Comparison of ENCODE assay signal across 1 cellular context in genomic region chr1:112849425-112849966, GRCh38.
TF ChIP-seq lines count a peak whose summit lies in the region.

No MANE protein-coding gene starts in this region.

TF ChIP-seq in WTC11, 78 proteins besides CTCF, POLR2A, EP300 and RAD21 (continued from another document and continues in another):
- TF ChIP-seq, protein P1, sequence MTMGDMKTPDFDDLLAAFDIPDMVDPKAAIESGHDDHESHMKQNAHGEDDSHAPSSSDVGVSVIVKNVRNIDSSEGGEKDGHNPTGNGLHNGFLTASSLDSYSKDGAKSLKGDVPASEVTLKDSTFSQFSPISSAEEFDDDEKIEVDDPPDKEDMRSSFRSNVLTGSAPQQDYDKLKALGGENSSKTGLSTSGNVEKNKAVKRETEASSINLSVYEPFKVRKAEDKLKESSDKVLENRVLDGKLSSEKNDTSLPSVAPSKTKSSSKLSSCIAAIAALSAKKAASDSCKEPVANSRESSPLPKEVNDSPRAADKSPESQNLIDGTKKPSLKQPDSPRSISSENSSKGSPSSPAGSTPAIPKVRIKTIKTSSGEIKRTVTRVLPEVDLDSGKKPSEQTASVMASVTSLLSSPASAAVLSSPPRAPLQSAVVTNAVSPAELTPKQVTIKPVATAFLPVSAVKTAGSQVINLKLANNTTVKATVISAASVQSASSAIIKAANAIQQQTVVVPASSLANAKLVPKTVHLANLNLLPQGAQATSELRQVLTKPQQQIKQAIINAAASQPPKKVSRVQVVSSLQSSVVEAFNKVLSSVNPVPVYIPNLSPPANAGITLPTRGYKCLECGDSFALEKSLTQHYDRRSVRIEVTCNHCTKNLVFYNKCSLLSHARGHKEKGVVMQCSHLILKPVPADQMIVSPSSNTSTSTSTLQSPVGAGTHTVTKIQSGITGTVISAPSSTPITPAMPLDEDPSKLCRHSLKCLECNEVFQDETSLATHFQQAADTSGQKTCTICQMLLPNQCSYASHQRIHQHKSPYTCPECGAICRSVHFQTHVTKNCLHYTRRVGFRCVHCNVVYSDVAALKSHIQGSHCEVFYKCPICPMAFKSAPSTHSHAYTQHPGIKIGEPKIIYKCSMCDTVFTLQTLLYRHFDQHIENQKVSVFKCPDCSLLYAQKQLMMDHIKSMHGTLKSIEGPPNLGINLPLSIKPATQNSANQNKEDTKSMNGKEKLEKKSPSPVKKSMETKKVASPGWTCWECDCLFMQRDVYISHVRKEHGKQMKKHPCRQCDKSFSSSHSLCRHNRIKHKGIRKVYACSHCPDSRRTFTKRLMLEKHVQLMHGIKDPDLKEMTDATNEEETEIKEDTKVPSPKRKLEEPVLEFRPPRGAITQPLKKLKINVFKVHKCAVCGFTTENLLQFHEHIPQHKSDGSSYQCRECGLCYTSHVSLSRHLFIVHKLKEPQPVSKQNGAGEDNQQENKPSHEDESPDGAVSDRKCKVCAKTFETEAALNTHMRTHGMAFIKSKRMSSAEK (CRISPR knock-in tag; IDR thresholded peaks at IDR 0.05; ENCODE audit: borderline replicate concordance) = no peak; the same call in 1 of the 2 replicates
- TF ChIP-seq ZNF263 (CRISPR knock-in tag; IDR thresholded peaks at IDR 0.05; ENCODE audit: low read depth) (no peak), ZNF219 (CRISPR knock-in tag; IDR thresholded peaks at IDR 0.05; ENCODE audit: borderline replicate concordance) (0 out of 2 replicates have a peak, but pooled peaks have one; percentile 83), PRRX2 (CRISPR knock-in tag; IDR thresholded peaks at IDR 0.05) (no peak), JAZF1 (CRISPR knock-in tag; IDR thresholded peaks at IDR 0.05) (no peak), E2F1 (CRISPR knock-in tag; IDR thresholded peaks at IDR 0.05) (peak; percentile 84; the same call in 1 of the 2 replicates), SOX15 (CRISPR knock-in tag; IDR thresholded peaks at IDR 0.05) (no peak), KAT7 (CRISPR knock-in tag; IDR thresholded peaks at IDR 0.05; ENCODE audit: borderline replicate concordance) (0 out of 2 replicates have a peak, but pooled peaks have one; percentile 47), CBFB (CRISPR knock-in tag; IDR thresholded peaks at IDR 0.05; ENCODE audit: low read depth) (peak; percentile 26; the same call in 1 of the 2 replicates), RORB (CRISPR knock-in tag; IDR thresholded peaks at IDR 0.05) (no peak), MLX (CRISPR knock-in tag; IDR thresholded peaks at IDR 0.05) (no peak), TCF7 (CRISPR knock-in tag; IDR thresholded peaks at IDR 0.05; ENCODE audit: low read depth) (no peak), SMAD3 (CRISPR knock-in tag; IDR thresholded peaks at IDR 0.05; ENCODE audit: borderline replicate concordance) (0 out of 2 replicates have a peak, but pooled peaks have one; percentile 86), MAX (CRISPR knock-in tag; IDR thresholded peaks at IDR 0.05) (peak; percentile 97), SP1 (CRISPR knock-in tag; conservative IDR thresholded peaks at IDR 0.05) (no peak), TEAD4 (CRISPR knock-in tag; IDR thresholded peaks at IDR 0.05) (no peak), TEAD1 (CRISPR knock-in tag; IDR thresholded peaks at IDR 0.05) (peak; percentile 85), NFE2L1 (CRISPR knock-in tag; IDR thresholded peaks at IDR 0.05) (no peak), ELF4 (CRISPR knock-in tag; IDR thresholded peaks at IDR 0.05; ENCODE audit: low read depth) (no peak), USF1 (CRISPR knock-in tag; IDR thresholded peaks at IDR 0.05) (peak; percentile 75), NR1H2 (CRISPR knock-in tag; IDR thresholded peaks at IDR 0.05) (no peak), ESRRA (CRISPR knock-in tag; IDR thresholded peaks at IDR 0.05; ENCODE audit: borderline replicate concordance) (0 out of 2 replicates have a peak, but pooled peaks have one; percentile 30), ZNF512 (CRISPR knock-in tag; IDR thresholded peaks at IDR 0.05; ENCODE audit: borderline replicate concordance) (no peak), CREM (CRISPR knock-in tag; IDR thresholded peaks at IDR 0.05) (no peak), FOXP4 (CRISPR knock-in tag; IDR thresholded peaks at IDR 0.05) (peak; percentile 96), GTF2I (CRISPR knock-in tag; conservative IDR thresholded peaks at IDR 0.05) (no peak)
- TF ChIP-seq, protein P2, sequence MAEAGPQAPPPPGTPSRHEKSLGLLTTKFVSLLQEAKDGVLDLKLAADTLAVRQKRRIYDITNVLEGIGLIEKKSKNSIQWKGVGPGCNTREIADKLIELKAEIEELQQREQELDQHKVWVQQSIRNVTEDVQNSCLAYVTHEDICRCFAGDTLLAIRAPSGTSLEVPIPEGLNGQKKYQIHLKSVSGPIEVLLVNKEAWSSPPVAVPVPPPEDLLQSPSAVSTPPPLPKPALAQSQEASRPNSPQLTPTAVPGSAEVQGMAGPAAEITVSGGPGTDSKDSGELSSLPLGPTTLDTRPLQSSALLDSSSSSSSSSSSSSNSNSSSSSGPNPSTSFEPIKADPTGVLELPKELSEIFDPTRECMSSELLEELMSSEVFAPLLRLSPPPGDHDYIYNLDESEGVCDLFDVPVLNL (CRISPR knock-in tag; IDR thresholded peaks at IDR 0.05; ENCODE audit: borderline replicate concordance, low read depth) = no peak
- TF ChIP-seq, protein P3, sequence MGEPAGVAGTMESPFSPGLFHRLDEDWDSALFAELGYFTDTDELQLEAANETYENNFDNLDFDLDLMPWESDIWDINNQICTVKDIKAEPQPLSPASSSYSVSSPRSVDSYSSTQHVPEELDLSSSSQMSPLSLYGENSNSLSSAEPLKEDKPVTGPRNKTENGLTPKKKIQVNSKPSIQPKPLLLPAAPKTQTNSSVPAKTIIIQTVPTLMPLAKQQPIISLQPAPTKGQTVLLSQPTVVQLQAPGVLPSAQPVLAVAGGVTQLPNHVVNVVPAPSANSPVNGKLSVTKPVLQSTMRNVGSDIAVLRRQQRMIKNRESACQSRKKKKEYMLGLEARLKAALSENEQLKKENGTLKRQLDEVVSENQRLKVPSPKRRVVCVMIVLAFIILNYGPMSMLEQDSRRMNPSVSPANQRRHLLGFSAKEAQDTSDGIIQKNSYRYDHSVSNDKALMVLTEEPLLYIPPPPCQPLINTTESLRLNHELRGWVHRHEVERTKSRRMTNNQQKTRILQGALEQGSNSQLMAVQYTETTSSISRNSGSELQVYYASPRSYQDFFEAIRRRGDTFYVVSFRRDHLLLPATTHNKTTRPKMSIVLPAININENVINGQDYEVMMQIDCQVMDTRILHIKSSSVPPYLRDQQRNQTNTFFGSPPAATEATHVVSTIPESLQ (CRISPR knock-in tag; IDR thresholded peaks at IDR 0.05) = no peak
- TF ChIP-seq, protein P4, sequence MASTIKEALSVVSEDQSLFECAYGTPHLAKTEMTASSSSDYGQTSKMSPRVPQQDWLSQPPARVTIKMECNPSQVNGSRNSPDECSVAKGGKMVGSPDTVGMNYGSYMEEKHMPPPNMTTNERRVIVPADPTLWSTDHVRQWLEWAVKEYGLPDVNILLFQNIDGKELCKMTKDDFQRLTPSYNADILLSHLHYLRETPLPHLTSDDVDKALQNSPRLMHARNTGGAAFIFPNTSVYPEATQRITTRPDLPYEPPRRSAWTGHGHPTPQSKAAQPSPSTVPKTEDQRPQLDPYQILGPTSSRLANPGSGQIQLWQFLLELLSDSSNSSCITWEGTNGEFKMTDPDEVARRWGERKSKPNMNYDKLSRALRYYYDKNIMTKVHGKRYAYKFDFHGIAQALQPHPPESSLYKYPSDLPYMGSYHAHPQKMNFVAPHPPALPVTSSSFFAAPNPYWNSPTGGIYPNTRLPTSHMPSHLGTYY (CRISPR knock-in tag; IDR thresholded peaks at IDR 0.05) = no peak
- TF ChIP-seq, protein P5, sequence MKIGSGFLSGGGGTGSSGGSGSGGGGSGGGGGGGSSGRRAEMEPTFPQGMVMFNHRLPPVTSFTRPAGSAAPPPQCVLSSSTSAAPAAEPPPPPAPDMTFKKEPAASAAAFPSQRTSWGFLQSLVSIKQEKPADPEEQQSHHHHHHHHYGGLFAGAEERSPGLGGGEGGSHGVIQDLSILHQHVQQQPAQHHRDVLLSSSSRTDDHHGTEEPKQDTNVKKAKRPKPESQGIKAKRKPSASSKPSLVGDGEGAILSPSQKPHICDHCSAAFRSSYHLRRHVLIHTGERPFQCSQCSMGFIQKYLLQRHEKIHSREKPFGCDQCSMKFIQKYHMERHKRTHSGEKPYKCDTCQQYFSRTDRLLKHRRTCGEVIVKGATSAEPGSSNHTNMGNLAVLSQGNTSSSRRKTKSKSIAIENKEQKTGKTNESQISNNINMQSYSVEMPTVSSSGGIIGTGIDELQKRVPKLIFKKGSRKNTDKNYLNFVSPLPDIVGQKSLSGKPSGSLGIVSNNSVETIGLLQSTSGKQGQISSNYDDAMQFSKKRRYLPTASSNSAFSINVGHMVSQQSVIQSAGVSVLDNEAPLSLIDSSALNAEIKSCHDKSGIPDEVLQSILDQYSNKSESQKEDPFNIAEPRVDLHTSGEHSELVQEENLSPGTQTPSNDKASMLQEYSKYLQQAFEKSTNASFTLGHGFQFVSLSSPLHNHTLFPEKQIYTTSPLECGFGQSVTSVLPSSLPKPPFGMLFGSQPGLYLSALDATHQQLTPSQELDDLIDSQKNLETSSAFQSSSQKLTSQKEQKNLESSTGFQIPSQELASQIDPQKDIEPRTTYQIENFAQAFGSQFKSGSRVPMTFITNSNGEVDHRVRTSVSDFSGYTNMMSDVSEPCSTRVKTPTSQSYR (CRISPR knock-in tag; IDR thresholded peaks at IDR 0.05) = peak; percentile 76; the same call in 1 of the 2 replicates
- TF ChIP-seq, protein P6, sequence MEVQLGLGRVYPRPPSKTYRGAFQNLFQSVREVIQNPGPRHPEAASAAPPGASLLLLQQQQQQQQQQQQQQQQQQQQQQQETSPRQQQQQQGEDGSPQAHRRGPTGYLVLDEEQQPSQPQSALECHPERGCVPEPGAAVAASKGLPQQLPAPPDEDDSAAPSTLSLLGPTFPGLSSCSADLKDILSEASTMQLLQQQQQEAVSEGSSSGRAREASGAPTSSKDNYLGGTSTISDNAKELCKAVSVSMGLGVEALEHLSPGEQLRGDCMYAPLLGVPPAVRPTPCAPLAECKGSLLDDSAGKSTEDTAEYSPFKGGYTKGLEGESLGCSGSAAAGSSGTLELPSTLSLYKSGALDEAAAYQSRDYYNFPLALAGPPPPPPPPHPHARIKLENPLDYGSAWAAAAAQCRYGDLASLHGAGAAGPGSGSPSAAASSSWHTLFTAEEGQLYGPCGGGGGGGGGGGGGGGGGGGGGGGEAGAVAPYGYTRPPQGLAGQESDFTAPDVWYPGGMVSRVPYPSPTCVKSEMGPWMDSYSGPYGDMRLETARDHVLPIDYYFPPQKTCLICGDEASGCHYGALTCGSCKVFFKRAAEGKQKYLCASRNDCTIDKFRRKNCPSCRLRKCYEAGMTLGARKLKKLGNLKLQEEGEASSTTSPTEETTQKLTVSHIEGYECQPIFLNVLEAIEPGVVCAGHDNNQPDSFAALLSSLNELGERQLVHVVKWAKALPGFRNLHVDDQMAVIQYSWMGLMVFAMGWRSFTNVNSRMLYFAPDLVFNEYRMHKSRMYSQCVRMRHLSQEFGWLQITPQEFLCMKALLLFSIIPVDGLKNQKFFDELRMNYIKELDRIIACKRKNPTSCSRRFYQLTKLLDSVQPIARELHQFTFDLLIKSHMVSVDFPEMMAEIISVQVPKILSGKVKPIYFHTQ (CRISPR knock-in tag; IDR thresholded peaks at IDR 0.05) = no peak
- TF ChIP-seq, protein P7, sequence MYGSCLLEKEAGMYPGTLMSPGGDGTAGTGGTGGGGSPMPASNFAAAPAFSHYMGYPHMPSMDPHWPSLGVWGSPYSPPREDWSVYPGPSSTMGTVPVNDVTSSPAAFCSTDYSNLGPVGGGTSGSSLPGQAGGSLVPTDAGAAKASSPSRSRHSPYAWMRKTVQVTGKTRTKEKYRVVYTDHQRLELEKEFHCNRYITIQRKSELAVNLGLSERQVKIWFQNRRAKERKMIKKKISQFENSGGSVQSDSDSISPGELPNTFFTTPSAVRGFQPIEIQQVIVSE (CRISPR knock-in tag; IDR thresholded peaks at IDR 0.05; ENCODE audit: borderline replicate concordance) = no peak
